19 cellular contexts compared by ENCODE assay signal in genomic region chr2:47459021-47459420, GRCh38. TPM values are rescaled to one million over a fixed set of nuclear protein-coding genes. Genes with fewer than 3 reads are reported as not detected.
DNase-seq lines count a peak whose midpoint lies in the region; ATAC-seq and TF ChIP-seq lines count a peak whose summit lies in the region.
"Had no signal": no experiment of that assay in that cellular context is flagged by ENCODE, and none has a peak within 500 bp of the region (broad histone marks: within the 10 kb centered on the region; RNA-seq: fewer than 3 reads in every experiment).

No MANE protein-coding gene starts in this region.

- H3K9me3 Mint-ChIP-seq in T-helper 2 cell treated with Interferon-gamma antibody and Interleukin-4, amounts not matched to agents 5 μg/mL and 100 μg/mL, for 36 hours = peaks cover 2% of the 10 kb centered on the region
- no peaks in the 10 kb centered on the region for H3K9me3 Mint-ChIP-seq in natural killer cell
- H3K9me3 Mint-ChIP-seq in natural killer cell treated with Interleukin-12 subunit alpha and Interleukin-12 subunit beta and Interleukin-15 and Interleukin-18, amount 100 ng/mL, for 72 hours = no peaks in the 10 kb centered on the region
- no peaks in the 10 kb centered on the region for H3K9me3 Mint-ChIP-seq in activated T-helper 2 cell treated with anti-CD3 and anti-CD28 coated beads, Interferon-gamma antibody, Interleukin-2, Interleukin-4, amounts not matched to agents 10 μg/mL and 5 μg/mL and 100 μg/mL, durations not matched to agents 14 hours and 24 hours and 36 hours
- H3K9me3 Mint-ChIP-seq in CD4-positive, alpha-beta T cell = no peaks in the 10 kb centered on the region

- TF ChIP-seq CTCF in natural killer cell (IDR thresholded peaks at IDR 0.05) = no peak
- TF ChIP-seq CTCF in CD4-positive, alpha-beta T cell (IDR thresholded peaks at IDR 0.05) = no peak

- ATAC-seq in natural killer cell = no peak
- no peak for ATAC-seq in natural killer cell treated with Interleukin-12 subunit alpha and Interleukin-12 subunit beta and Interleukin-15 and Interleukin-18, amount 100 ng/mL, for 72 hours
- no peak for ATAC-seq in CD4-positive, alpha-beta T cell (ENCODE audit: poor library complexity)
- ATAC-seq: Panc1 had no signal

- H3K36me3 Mint-ChIP-seq in T-helper 2 cell treated with Interferon-gamma antibody and Interleukin-4, amounts not matched to agents 5 μg/mL and 100 μg/mL, for 36 hours (ENCODE audit: low read depth) = peaks cover 49% of the 10 kb centered on the region
- no peaks in the 10 kb centered on the region for H3K36me3 Mint-ChIP-seq in natural killer cell
- peaks cover 12% of the 10 kb centered on the region for H3K36me3 Mint-ChIP-seq in natural killer cell treated with Interleukin-12 subunit alpha and Interleukin-12 subunit beta and Interleukin-15 and Interleukin-18, amount 100 ng/mL, for 72 hours
- peaks cover 68% of the 10 kb centered on the region for H3K36me3 Mint-ChIP-seq in activated T-helper 2 cell treated with anti-CD3 and anti-CD28 coated beads, Interferon-gamma antibody, Interleukin-2, Interleukin-4, amounts not matched to agents 10 μg/mL and 5 μg/mL and 100 μg/mL, durations not matched to agents 14 hours and 24 hours and 36 hours (ENCODE audit: low read depth)
- H3K36me3 Mint-ChIP-seq in CD4-positive, alpha-beta T cell (ENCODE audit: low read depth) = peaks cover 62% of the 10 kb centered on the region

- intact Hi-C loops in natural killer cell (cut with micrococcal nuclease) = no loop called here
- intact Hi-C loops in activated T-helper 2 cell treated with anti-CD3 and anti-CD28 coated beads, Interferon-gamma antibody, Interleukin-2, Interleukin-4, amounts not matched to agents 10 μg/mL and 5 μg/mL and 100 μg/mL, durations not matched to agents 14 hours and 24 hours and 36 hours (cut with micrococcal nuclease) = no loop called here
- intact Hi-C loops in CD4-positive, alpha-beta T cell (cut with DNase I, micrococcal nuclease) = no loop called here

- H3K4me3 Mint-ChIP-seq in T-helper 2 cell treated with Interferon-gamma antibody and Interleukin-4, amounts not matched to agents 5 μg/mL and 100 μg/mL, for 36 hours = peak overlapping the region; percentile 27
- no peak overlapping the region for H3K4me3 Mint-ChIP-seq in natural killer cell
- no peak overlapping the region for H3K4me3 Mint-ChIP-seq in natural killer cell treated with Interleukin-12 subunit alpha and Interleukin-12 subunit beta and Interleukin-15 and Interleukin-18, amount 100 ng/mL, for 72 hours
- H3K4me3 Mint-ChIP-seq in activated T-helper 2 cell treated with anti-CD3 and anti-CD28 coated beads, Interferon-gamma antibody, Interleukin-2, Interleukin-4, amounts not matched to agents 10 μg/mL and 5 μg/mL and 100 μg/mL, durations not matched to agents 14 hours and 24 hours and 36 hours (ENCODE audit: low read depth) = no peak overlapping the region
- H3K4me3 Mint-ChIP-seq in CD4-positive, alpha-beta T cell = no peak overlapping the region

- POLR2A ChIA-PET in CD4-positive, alpha-beta T cell (lab: Charles Lee) = no interaction called here

- H3K27me3 Mint-ChIP-seq in T-helper 2 cell treated with Interferon-gamma antibody and Interleukin-4, amounts not matched to agents 5 μg/mL and 100 μg/mL, for 36 hours (ENCODE audit: low read depth) = no peaks in the 10 kb centered on the region
- H3K27me3 Mint-ChIP-seq in natural killer cell (ENCODE audit: low read depth in 2 of 2) = no peaks in the 10 kb centered on the region
- no peaks in the 10 kb centered on the region for H3K27me3 Mint-ChIP-seq in natural killer cell treated with Interleukin-12 subunit alpha and Interleukin-12 subunit beta and Interleukin-15 and Interleukin-18, amount 100 ng/mL, for 72 hours
- no peaks in the 10 kb centered on the region for H3K27me3 Mint-ChIP-seq in activated T-helper 2 cell treated with anti-CD3 and anti-CD28 coated beads, Interferon-gamma antibody, Interleukin-2, Interleukin-4, amounts not matched to agents 10 μg/mL and 5 μg/mL and 100 μg/mL, durations not matched to agents 14 hours and 24 hours and 36 hours (ENCODE audit: low read depth)
- no peaks in the 10 kb centered on the region for H3K27me3 Mint-ChIP-seq in CD4-positive, alpha-beta T cell

- peak overlapping the region; percentile 6 for H3K27ac Mint-ChIP-seq in T-helper 2 cell treated with Interferon-gamma antibody and Interleukin-4, amounts not matched to agents 5 μg/mL and 100 μg/mL, for 36 hours
- H3K27ac Mint-ChIP-seq in natural killer cell = peak overlapping the region; percentile 11 to 17
- H3K27ac Mint-ChIP-seq in natural killer cell treated with Interleukin-12 subunit alpha and Interleukin-12 subunit beta and Interleukin-15 and Interleukin-18, amount 100 ng/mL, for 72 hours = peak overlapping the region in 1 of 2 donors; percentile 83
- H3K27ac Mint-ChIP-seq in activated T-helper 2 cell treated with anti-CD3 and anti-CD28 coated beads, Interferon-gamma antibody, Interleukin-2, Interleukin-4, amounts not matched to agents 10 μg/mL and 5 μg/mL and 100 μg/mL, durations not matched to agents 14 hours and 24 hours and 36 hours = peak overlapping the region; percentile 3
- H3K27ac Mint-ChIP-seq in CD4-positive, alpha-beta T cell = no peak overlapping the region

- H3K9me3 ChIP-seq in CD4-positive, alpha-beta T cell (ENCODE audit: control insufficient read depth, low read length) = no peaks in the 10 kb centered on the region
- H3K9me3 ChIP-seq: BE2C had no signal

- DNase-seq in T-helper 2 cell treated with Interferon-gamma antibody and Interleukin-4, amounts not matched to agents 5 μg/mL and 100 μg/mL, for 36 hours (ENCODE audit: low spot score) = no peak
- DNase-seq in T-helper 2 cell (no peak), natural killer cell (no peak), hepatic stellate cell (ENCODE audit: low spot score) (no peak), nucleus accumbens (lab: John Stamatoyannopoulos, UW) (no peak)
- no peak for DNase-seq in natural killer cell treated with Interleukin-12 subunit alpha and Interleukin-12 subunit beta and Interleukin-15 and Interleukin-18, amount 100 ng/mL, for 72 hours (ENCODE audit: low spot score)
- no peak for DNase-seq in activated T-helper 2 cell treated with anti-CD3 and anti-CD28 coated beads, Interferon-gamma antibody, Interleukin-2, Interleukin-4, amounts not matched to agents 10 μg/mL and 5 μg/mL and 100 μg/mL, durations not matched to agents 14 hours and 24 hours and 36 hours (ENCODE audit: low spot score)
- no peak for DNase-seq in CD4-positive, alpha-beta T cell
- DNase-seq: BE2C, DMS 273 treated with DMSO at 0.1 percent for 48 hours, H7, Kasumi-1, MM.1S, NCI-H1092 treated with DMSO at 0.1 percent for 48 hours, NCI-H2107, NCI-H2227 treated with DMSO at 0.1 percent for 48 hours, NCI-H524 had no signal

- H3K27me3 ChIP-seq in CD4-positive, alpha-beta T cell (ENCODE audit: control insufficient read depth, insufficient read depth, low read length) = no peaks in the 10 kb centered on the region
- H3K27me3 ChIP-seq: BE2C had no signal

- no peak overlapping the region for H3K27ac ChIP-seq in CD4-positive, alpha-beta T cell (ENCODE audit: low read depth, low read length)
- H3K27ac ChIP-seq: 22Rv1 had no signal

- peaks cover 17% of the 10 kb centered on the region for H3K4me1 Mint-ChIP-seq in T-helper 2 cell treated with Interferon-gamma antibody and Interleukin-4, amounts not matched to agents 5 μg/mL and 100 μg/mL, for 36 hours (ENCODE audit: low read depth)
- H3K4me1 Mint-ChIP-seq in natural killer cell = peaks cover 18 to 19% of the 10 kb centered on the region in 2 donors
- H3K4me1 Mint-ChIP-seq in natural killer cell treated with Interleukin-12 subunit alpha and Interleukin-12 subunit beta and Interleukin-15 and Interleukin-18, amount 100 ng/mL, for 72 hours (ENCODE audit: low read depth in 2 of 2) = peaks cover 11 to 14% of the 10 kb centered on the region in 2 donors
- peaks cover 18% of the 10 kb centered on the region for H3K4me1 Mint-ChIP-seq in activated T-helper 2 cell treated with anti-CD3 and anti-CD28 coated beads, Interferon-gamma antibody, Interleukin-2, Interleukin-4, amounts not matched to agents 10 μg/mL and 5 μg/mL and 100 μg/mL, durations not matched to agents 14 hours and 24 hours and 36 hours (ENCODE audit: low read depth)
- H3K4me1 Mint-ChIP-seq in CD4-positive, alpha-beta T cell (ENCODE audit: low read depth) = peaks cover 14% of the 10 kb centered on the region

- CTCF ChIA-PET in CD4-positive, alpha-beta T cell (lab: Charles Lee) = no interaction called here

RNA-seq across cellular contexts. Expression of gene MSH2, which starts 56.1 kb away (rescaled TPM):
- total RNA-seq in natural killer cell = 10 to 100 TPM; 11.9 to 18.8 (median 15.0) TPM
- 10 to 100 TPM; 30.9 to 43.5 TPM for total RNA-seq in natural killer cell treated with Interleukin-12 subunit alpha and Interleukin-12 subunit beta and Interleukin-15 and Interleukin-18, amount 100 ng/mL, for 72 hours
- total RNA-seq in activated T-helper 2 cell treated with anti-CD3 and anti-CD28 coated beads, Interferon-gamma antibody, Interleukin-2, Interleukin-4, amounts not matched to agents 10 μg/mL and 5 μg/mL and 100 μg/mL, durations not matched to agents 14 hours and 24 hours and 36 hours = 66.2 and 66.7 TPM in 2 replicates
- 1 to 10 TPM; 7.1 to 8.2 TPM for total RNA-seq in CD4-positive, alpha-beta T cell
